In genomic region chr4:27308379-27308778, GRCh38 we compare ENCODE assay signal across 32 cellular contexts.
"Had no signal": no experiment of that assay in that cellular context is flagged by ENCODE, and none has a peak within 500 bp of the region (broad histone marks: within the 10 kb centered on the region; RNA-seq: fewer than 3 reads in every experiment).

No MANE protein-coding gene starts in this region.

- H3K27me3 Mint-ChIP-seq: activated CD4-positive, alpha-beta T cell treated with anti-CD3 and anti-CD28 coated beads for 36 hours; activated CD4-positive, alpha-beta T cell treated with anti-CD3 and anti-CD28 coated beads, Interleukin-2, amount 10 ng/mL, durations not matched to agents 7 days and 5 days had no signal

- H3K4me3 ChIP-seq: adrenal gland, body of pancreas, breast epithelium, Peyer's patch, SJSA1 had no signal

- H3K4me2 ChIP-seq: KMS-11, SK-N-SH had no signal

- ATAC-seq: activated CD4-positive, alpha-beta T cell treated with anti-CD3 and anti-CD28 coated beads for 36 hours; activated CD4-positive, CD25-positive, alpha-beta regulatory T cell treated with anti-CD3 and anti-CD28 coated beads, Interleukin-2, amount 50 U/mL, for 24 hours; activated CD8-positive, alpha-beta T cell treated with anti-CD3 and anti-CD28 coated beads, Interleukin-2, amount 10 ng/mL, durations not matched to agents 7 days and 5 days; activated naive CD4-positive, alpha-beta T cell treated with anti-CD3 and anti-CD28 coated beads, Interleukin-2, amount 50 U/mL, for 72 hours; activated T-cell treated with anti-CD3 and anti-CD28 coated beads, Interleukin-2, amount 50 U/mL, for 4 hours; body of pancreas; PC-3; WTC11 had no signal

- H3K27ac Mint-ChIP-seq: activated CD4-positive, alpha-beta T cell treated with anti-CD3 and anti-CD28 coated beads for 36 hours; activated CD4-positive, alpha-beta T cell treated with anti-CD3 and anti-CD28 coated beads, Interleukin-2, amount 10 ng/mL, durations not matched to agents 7 days and 5 days; activated CD8-positive, alpha-beta T cell treated with anti-CD3 and anti-CD28 coated beads, Interleukin-2, amount 10 ng/mL, durations not matched to agents 7 days and 5 days; activated naive CD4-positive, alpha-beta T cell treated with anti-CD3 and anti-CD28 coated beads for 36 hours; activated naive CD4-positive, alpha-beta T cell treated with anti-CD3 and anti-CD28 coated beads, Interleukin-2, amount 50 U/mL, for 72 hours; activated T-helper 1 cell treated with anti-CD3 and anti-CD28 coated beads, Interleukin-12 subunit alpha, Interleukin-12 subunit beta, Interleukin-2, Interleukin-4 antibody, amounts not matched to agents 30 ng/mL and 10 ng/mL and 1 ng/mL, durations not matched to agents 14 hours and 24 hours and 36 hours; T-helper 1 cell treated with Interleukin-12 subunit alpha and Interleukin-12 subunit beta and Interleukin-4 antibody, amounts not matched to agents 30 μg/mL and 1 μg/mL, for 36 hours; T-helper 2 cell treated with Interferon-gamma antibody and Interleukin-4, amounts not matched to agents 5 μg/mL and 100 μg/mL, for 36 hours; WTC11 had no signal

- H3K4me3 Mint-ChIP-seq: activated CD4-positive, alpha-beta T cell treated with anti-CD3 and anti-CD28 coated beads for 36 hours; activated CD4-positive, alpha-beta T cell treated with anti-CD3 and anti-CD28 coated beads, Interleukin-2, amount 10 ng/mL, durations not matched to agents 7 days and 5 days; activated CD8-positive, alpha-beta T cell treated with anti-CD3 and anti-CD28 coated beads, Interleukin-2, amount 10 ng/mL, durations not matched to agents 7 days and 5 days; activated naive CD4-positive, alpha-beta T cell treated with anti-CD3 and anti-CD28 coated beads for 36 hours; activated T-cell treated with anti-CD3 and anti-CD28 coated beads, Interleukin-2, amount 50 U/mL, for 4 hours; activated T-helper 1 cell treated with anti-CD3 and anti-CD28 coated beads, Interleukin-12 subunit alpha, Interleukin-12 subunit beta, Interleukin-2, Interleukin-4 antibody, amounts not matched to agents 30 ng/mL and 10 ng/mL and 1 ng/mL, durations not matched to agents 14 hours and 24 hours and 36 hours; T-helper 1 cell treated with Interleukin-12 subunit alpha and Interleukin-12 subunit beta and Interleukin-4 antibody, amounts not matched to agents 30 μg/mL and 1 μg/mL, for 36 hours; T-helper 2 cell treated with Interferon-gamma antibody and Interleukin-4, amounts not matched to agents 5 μg/mL and 100 μg/mL, for 36 hours; WTC11 had no signal

- H3K27ac ChIP-seq: adrenal gland, body of pancreas, breast epithelium, KMS-11, Peyer's patch, SJSA1 had no signal

- H3K4me1 Mint-ChIP-seq: activated CD4-positive, alpha-beta T cell treated with anti-CD3 and anti-CD28 coated beads for 36 hours; activated CD4-positive, alpha-beta T cell treated with anti-CD3 and anti-CD28 coated beads, Interleukin-2, amount 10 ng/mL, durations not matched to agents 7 days and 5 days had no signal

- H3K9me3 Mint-ChIP-seq: activated naive CD4-positive, alpha-beta T cell treated with anti-CD3 and anti-CD28 coated beads for 36 hours; activated T-cell treated with anti-CD3 and anti-CD28 coated beads, Interleukin-2, amount 50 U/mL, for 4 hours; activated T-helper 1 cell treated with anti-CD3 and anti-CD28 coated beads, Interleukin-12 subunit alpha, Interleukin-12 subunit beta, Interleukin-2, Interleukin-4 antibody, amounts not matched to agents 30 ng/mL and 10 ng/mL and 1 ng/mL, durations not matched to agents 14 hours and 24 hours and 36 hours; T-helper 1 cell treated with Interleukin-12 subunit alpha and Interleukin-12 subunit beta and Interleukin-4 antibody, amounts not matched to agents 30 μg/mL and 1 μg/mL, for 36 hours; T-helper 2 cell treated with Interferon-gamma antibody and Interleukin-4, amounts not matched to agents 5 μg/mL and 100 μg/mL, for 36 hours had no signal

- H3K36me3 ChIP-seq: adrenal gland, breast epithelium, Peyer's patch, SJSA1 had no signal

- H3K27me3 ChIP-seq: adrenal gland, body of pancreas, breast epithelium, Peyer's patch, SJSA1 had no signal

- DNase-seq: activated CD4-positive, alpha-beta T cell treated with anti-CD3 and anti-CD28 coated beads for 36 hours; activated CD4-positive, alpha-beta T cell treated with anti-CD3 and anti-CD28 coated beads, Interleukin-2, amount 10 ng/mL, durations not matched to agents 7 days and 5 days; activated CD4-positive, alpha-beta T cell treated with anti-CD3 and anti-CD28 coated beads, Interleukin-2, amount 50 U/mL, for 48 hours; activated CD8-positive, alpha-beta T cell treated with anti-CD3 and anti-CD28 coated beads, Interleukin-2, amount 10 ng/mL, durations not matched to agents 7 days and 5 days; activated gamma-delta T cell treated with Interleukin-2 at 50 U/mL for 16 hours; activated naive CD4-positive, alpha-beta T cell treated with anti-CD3 and anti-CD28 coated beads for 36 hours; activated T-cell treated with anti-CD3 and anti-CD28 coated beads for 4 hours; activated T-cell treated with anti-CD3 and anti-CD28 coated beads, Interleukin-2, amount 50 U/mL, for 4 hours; adrenal gland; body of pancreas; NCI-H1092 treated with DMSO at 0.1 percent for 48 hours; NCI-H1417; NCI-H146; NCI-H187; NCI-H2081; NCI-H345; NCI-H526 treated with DMSO at 0.1 percent for 48 hours; NK-92 treated with Interleukin-12 subunit alpha and Interleukin-12 subunit beta, amount 100 ng/mL, for 24 hours; PC-3; Peyer's patch; RPMI8226; SHP77 treated with DMSO at 0.1 percent for 48 hours; SK-N-SH had no signal

- H3K36me3 Mint-ChIP-seq: activated naive CD4-positive, alpha-beta T cell treated with anti-CD3 and anti-CD28 coated beads, Interleukin-2, amount 50 U/mL, for 72 hours; WTC11 had no signal

- H3K4me1 ChIP-seq: adrenal gland, body of pancreas, breast epithelium, Peyer's patch, SJSA1 had no signal

- H3K9me3 ChIP-seq: adrenal gland, body of pancreas, breast epithelium, Peyer's patch, SJSA1, SK-N-SH had no signal

- H3K9ac ChIP-seq: KMS-11, SK-N-SH had no signal
